In the genomic region with DNA sequence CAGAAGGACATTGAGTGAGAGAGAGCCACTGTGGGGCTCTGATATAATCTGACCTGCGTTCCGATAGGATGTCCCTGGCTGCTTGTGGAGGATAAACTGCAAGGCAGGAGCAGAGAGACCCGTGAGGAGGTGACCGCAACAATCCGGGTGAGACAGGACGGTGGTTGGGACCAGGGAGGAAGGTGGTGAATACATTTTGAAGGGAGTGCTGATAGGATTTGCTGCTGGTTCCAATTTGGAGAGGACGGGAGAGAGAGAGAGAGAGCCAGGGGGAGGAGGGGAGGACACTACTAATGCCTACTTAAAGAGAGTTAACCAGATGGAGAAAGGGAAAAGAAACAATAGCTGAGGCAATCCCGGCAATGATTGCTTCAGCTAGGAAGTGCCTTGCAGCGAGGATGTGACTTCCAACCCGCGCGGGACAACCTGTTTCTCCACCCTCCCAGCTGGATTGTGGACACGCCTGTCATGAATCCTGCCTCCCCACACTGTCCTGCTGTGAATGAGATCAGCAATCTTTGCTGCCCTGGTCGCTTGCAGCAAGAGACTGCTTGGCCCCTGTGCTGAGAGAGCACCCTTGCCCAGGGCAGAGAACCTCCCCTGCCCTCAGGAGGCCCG, we compare ENCODE assay signal across 11 cellular contexts.
DNase-seq lines count a peak whose midpoint lies in the region; ATAC-seq and TF ChIP-seq lines count a peak whose summit lies in the region.
"Had no signal": no experiment of that assay in that cellular context is flagged by ENCODE, and none has a peak within 500 bp of the region (broad histone marks: within the 10 kb centered on the region; RNA-seq: fewer than 3 reads in every experiment).

No MANE protein-coding gene starts in this region.

- peak overlapping the region; percentile 79 for H3K27ac Mint-ChIP-seq in neural crest cell (ENCODE audit: unreplicated experiment)

- no peaks in the 10 kb centered on the region for H3K9me3 ChIP-seq in ectodermal cell (ENCODE audit: control insufficient read depth, low read length)
- H3K9me3 ChIP-seq in spleen = peaks cover 0 to 20% (median 10%) of the 10 kb centered on the region in 8 donors

- H3K27me3 Mint-ChIP-seq in neural crest cell (ENCODE audit: low read depth) = peaks cover 26% of the 10 kb centered on the region

- TF ChIP-seq POLR2A in spleen (IDR thresholded peaks at IDR 0.05) = no peak

- peaks cover 4% of the 10 kb centered on the region for H3K36me3 Mint-ChIP-seq in neural crest cell (ENCODE audit: low read depth)

- H3K4me3 Mint-ChIP-seq in neural crest cell = peak overlapping the region; percentile 18

- ATAC-seq in HG03354 (IDR thresholded peaks at IDR 0.05; ENCODE audit: poor library complexity, severe bottlenecking, unreplicated experiment) (no peak), left ventricle myocardium superior (no peak)

- H3K4me1 ChIP-seq in ectodermal cell (ENCODE audit: control insufficient read depth, insufficient read depth, low read length) = peaks cover 3% of the 10 kb centered on the region
- H3K4me1 ChIP-seq in spleen = peaks cover 0 to 8% (median 4%) of the 10 kb centered on the region in 6 donors

- H3K27me3 ChIP-seq in ectodermal cell (ENCODE audit: control insufficient read depth, insufficient read depth, low read length, poor library complexity, severe bottlenecking) (peaks cover 12% of the 10 kb centered on the region), spleen (replicated peaks in 1 of 7) (peaks cover 0 to 47% (median 17%) of the 10 kb centered on the region in 7 donors)

- H3K4me3 ChIP-seq in ectodermal cell (ENCODE audit: insufficient read depth, low read depth, low read length) = no peak overlapping the region
- H3K4me3 ChIP-seq in spleen = no peak overlapping the region

- peaks cover 40% of the 10 kb centered on the region for H3K4me1 Mint-ChIP-seq in neural crest cell

- no peak for TF ChIP-seq CTCF in neural crest cell (conservative IDR thresholded peaks at IDR 0.05)
- no peak for TF ChIP-seq CTCF in spleen (IDR thresholded peaks at IDR 0.05 in 8 of 11, conservative IDR thresholded peaks at IDR 0.05 in 3 of 11)

- intact Hi-C loops in spleen (cut with DNase I; ENCODE audit: low total_unique reads) (loop anchor here (5.0 kb wide), 1 partner anchor 85 kb away; no protein-coding TSS in a partner anchor), left ventricle myocardium superior (cut with micrococcal nuclease) (no loop called here)

- WGBS in ectodermal cell, 2 experiments = 27 to 32% methylated on average over 15 of the region's 15 CpGs
- WGBS in spleen, 5 donors = 17 to 22% (median 22%) methylated on average over 15 of the region's 15 CpGs

- H3K36me3 ChIP-seq in ectodermal cell (ENCODE audit: control insufficient read depth, insufficient read depth, low read length) (no peaks in the 10 kb centered on the region), spleen (no peaks in the 10 kb centered on the region)

- peak; percentile 62 for DNase-seq in ELR (ENCODE audit: low read depth)
- peak; percentile 63 for DNase-seq in NCI-H460 (ENCODE audit: extremely low read depth, low read depth)
- no peak for DNase-seq in neural crest cell (ENCODE audit: low read depth, low spot score)
- no peak for DNase-seq in foreskin melanocyte
- DNase-seq in spleen = no peak
- no peak for DNase-seq in left ventricle myocardium superior
- DNase-seq: effector memory CD4-positive, alpha-beta T cell; NCI-H446; nucleus accumbens had no signal

- H3K27ac ChIP-seq in ectodermal cell (ENCODE audit: insufficient read depth, low read depth, low read length, poor library complexity, severe bottlenecking) (peak overlapping the region; percentile 18), spleen (no peak overlapping the region)

- peaks cover 14% of the 10 kb centered on the region for H3K9me3 Mint-ChIP-seq in neural crest cell

Comparison
In these comparisons a context has a peak if more than half of its experiments do, and no peak if none do; other contexts are left out.
1. DNase-seq: peak in ELR (single experiment) and NCI-H460 (single experiment); none in neural crest cell (single experiment), foreskin melanocyte (single experiment), spleen (single experiment) and left ventricle myocardium superior (single experiment).